Comparison of ENCODE assay signal across 1 cellular context in the genomic region with DNA sequence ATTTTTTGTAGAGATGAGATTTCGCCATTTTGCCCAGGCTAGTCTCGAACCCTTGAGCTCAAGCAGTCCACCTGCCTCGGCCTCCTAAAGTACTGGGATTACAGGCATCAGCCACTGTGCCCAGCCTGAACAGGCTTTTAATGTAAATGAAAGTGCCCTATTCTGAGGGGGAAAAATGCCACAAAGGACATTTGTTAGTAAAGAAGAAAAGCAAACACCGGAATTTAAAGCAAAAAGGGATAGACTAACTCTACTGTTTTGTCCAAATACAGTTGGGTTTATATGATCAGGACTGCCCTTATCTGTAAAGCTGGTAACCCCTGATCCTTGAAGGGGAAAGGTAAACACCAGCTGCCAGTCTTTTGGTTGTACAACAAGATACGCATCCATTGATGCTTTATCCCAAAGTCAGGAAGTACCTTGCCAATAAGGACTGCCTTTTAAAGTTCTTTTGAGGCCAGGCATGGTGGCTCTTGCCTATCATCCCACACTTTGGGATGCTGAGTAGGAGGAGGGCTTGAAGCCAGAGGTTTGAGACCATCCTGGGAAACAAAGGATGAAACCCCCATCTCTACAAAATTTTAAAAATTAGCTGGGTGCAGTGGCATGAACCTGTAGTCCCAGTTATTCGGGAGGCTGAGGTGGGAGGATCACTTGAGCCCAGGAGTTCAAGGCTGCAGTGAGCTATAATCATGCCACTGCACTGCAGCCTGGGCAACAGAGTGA.
A peak's percentile ranks its signal among the peaks of the same experiment; 100 is the strongest.
TF ChIP-seq lines count a peak whose summit lies in the region.

No MANE protein-coding gene starts in this region.

TF ChIP-seq in HepG2, 621 proteins besides CTCF, POLR2A, EP300 and RAD21 (continued from another document and continues in another):
- TF ChIP-seq SAP130 (CRISPR knock-in tag; IDR thresholded peaks at IDR 0.05; ENCODE audit: low read depth) = peak; percentile 83
- TF ChIP-seq ZNF124 (CRISPR knock-in tag; IDR thresholded peaks at IDR 0.05) = peak; percentile 53; the same call in 1 of the 2 replicates
- TF ChIP-seq, protein P1, sequence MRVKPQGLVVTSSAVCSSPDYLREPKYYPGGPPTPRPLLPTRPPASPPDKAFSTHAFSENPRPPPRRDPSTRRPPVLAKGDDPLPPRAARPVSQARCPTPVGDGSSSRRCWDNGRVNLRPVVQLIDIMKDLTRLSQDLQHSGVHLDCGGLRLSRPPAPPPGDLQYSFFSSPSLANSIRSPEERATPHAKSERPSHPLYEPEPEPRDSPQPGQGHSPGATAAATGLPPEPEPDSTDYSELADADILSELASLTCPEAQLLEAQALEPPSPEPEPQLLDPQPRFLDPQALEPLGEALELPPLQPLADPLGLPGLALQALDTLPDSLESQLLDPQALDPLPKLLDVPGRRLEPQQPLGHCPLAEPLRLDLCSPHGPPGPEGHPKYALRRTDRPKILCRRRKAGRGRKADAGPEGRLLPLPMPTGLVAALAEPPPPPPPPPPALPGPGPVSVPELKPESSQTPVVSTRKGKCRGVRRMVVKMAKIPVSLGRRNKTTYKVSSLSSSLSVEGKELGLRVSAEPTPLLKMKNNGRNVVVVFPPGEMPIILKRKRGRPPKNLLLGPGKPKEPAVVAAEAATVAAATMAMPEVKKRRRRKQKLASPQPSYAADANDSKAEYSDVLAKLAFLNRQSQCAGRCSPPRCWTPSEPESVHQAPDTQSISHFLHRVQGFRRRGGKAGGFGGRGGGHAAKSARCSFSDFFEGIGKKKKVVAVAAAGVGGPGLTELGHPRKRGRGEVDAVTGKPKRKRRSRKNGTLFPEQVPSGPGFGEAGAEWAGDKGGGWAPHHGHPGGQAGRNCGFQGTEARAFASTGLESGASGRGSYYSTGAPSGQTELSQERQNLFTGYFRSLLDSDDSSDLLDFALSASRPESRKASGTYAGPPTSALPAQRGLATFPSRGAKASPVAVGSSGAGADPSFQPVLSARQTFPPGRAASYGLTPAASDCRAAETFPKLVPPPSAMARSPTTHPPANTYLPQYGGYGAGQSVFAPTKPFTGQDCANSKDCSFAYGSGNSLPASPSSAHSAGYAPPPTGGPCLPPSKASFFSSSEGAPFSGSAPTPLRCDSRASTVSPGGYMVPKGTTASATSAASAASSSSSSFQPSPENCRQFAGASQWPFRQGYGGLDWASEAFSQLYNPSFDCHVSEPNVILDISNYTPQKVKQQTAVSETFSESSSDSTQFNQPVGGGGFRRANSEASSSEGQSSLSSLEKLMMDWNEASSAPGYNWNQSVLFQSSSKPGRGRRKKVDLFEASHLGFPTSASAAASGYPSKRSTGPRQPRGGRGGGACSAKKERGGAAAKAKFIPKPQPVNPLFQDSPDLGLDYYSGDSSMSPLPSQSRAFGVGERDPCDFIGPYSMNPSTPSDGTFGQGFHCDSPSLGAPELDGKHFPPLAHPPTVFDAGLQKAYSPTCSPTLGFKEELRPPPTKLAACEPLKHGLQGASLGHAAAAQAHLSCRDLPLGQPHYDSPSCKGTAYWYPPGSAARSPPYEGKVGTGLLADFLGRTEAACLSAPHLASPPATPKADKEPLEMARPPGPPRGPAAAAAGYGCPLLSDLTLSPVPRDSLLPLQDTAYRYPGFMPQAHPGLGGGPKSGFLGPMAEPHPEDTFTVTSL (CRISPR knock-in tag; IDR thresholded peaks at IDR 0.05; ENCODE audit: borderline replicate concordance) = peak; percentile 97
- TF ChIP-seq ZNF775 (CRISPR knock-in tag; IDR thresholded peaks at IDR 0.05; ENCODE audit: borderline replicate concordance) = no peak
- TF ChIP-seq KLF12 (CRISPR knock-in tag; IDR thresholded peaks at IDR 0.05; ENCODE audit: borderline replicate concordance) = no peak
- TF ChIP-seq ZNF792 (CRISPR knock-in tag; IDR thresholded peaks at IDR 0.05) = peak; percentile 81; the same call in 1 of the 2 replicates
- TF ChIP-seq ETV6 (CRISPR knock-in tag; conservative IDR thresholded peaks at IDR 0.05) = no peak
- TF ChIP-seq ZNF878 (CRISPR knock-in tag; IDR thresholded peaks at IDR 0.05) = peak; percentile 83; the same call in 1 of the 2 replicates
- peak; percentile 84; the same call in 1 of the 2 replicates for TF ChIP-seq FOXK1 (CRISPR knock-in tag; IDR thresholded peaks at IDR 0.05; ENCODE audit: borderline replicate concordance, low read depth)
- TF ChIP-seq PRPF4 (IDR thresholded peaks at IDR 0.05; ENCODE audit: low read depth, low read length, poor library complexity, severe bottlenecking) = peak; percentile 57
- peak; percentile 99 for TF ChIP-seq NCOA2 (CRISPR knock-in tag; IDR thresholded peaks at IDR 0.05)
- TF ChIP-seq, protein P2, sequence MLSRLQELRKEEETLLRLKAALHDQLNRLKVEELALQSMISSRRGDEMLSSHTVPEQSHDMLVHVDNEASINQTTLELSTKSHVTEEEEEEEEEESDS (CRISPR knock-in tag; IDR thresholded peaks at IDR 0.05; ENCODE audit: borderline replicate concordance) = no peak
- TF ChIP-seq, protein P3, sequence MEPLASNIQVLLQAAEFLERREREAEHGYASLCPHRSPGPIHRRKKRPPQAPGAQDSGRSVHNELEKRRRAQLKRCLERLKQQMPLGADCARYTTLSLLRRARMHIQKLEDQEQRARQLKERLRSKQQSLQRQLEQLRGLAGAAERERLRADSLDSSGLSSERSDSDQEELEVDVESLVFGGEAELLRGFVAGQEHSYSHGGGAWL (CRISPR knock-in tag; IDR thresholded peaks at IDR 0.05) = no peak
- peak; percentile 96 for TF ChIP-seq ZNF644 (CRISPR knock-in tag; IDR thresholded peaks at IDR 0.05; ENCODE audit: low read depth)
- TF ChIP-seq ZMYM2 (CRISPR knock-in tag; IDR thresholded peaks at IDR 0.05) = peak; percentile 100
- peak; percentile 83 for TF ChIP-seq ZBTB20 (CRISPR knock-in tag; IDR thresholded peaks at IDR 0.05; ENCODE audit: borderline replicate concordance, low read depth)
- no peak for TF ChIP-seq HES4 (CRISPR knock-in tag; IDR thresholded peaks at IDR 0.05; ENCODE audit: borderline replicate concordance)
- TF ChIP-seq ZNF562 (CRISPR knock-in tag; IDR thresholded peaks at IDR 0.05; ENCODE audit: borderline replicate concordance) = no peak
- no peak for TF ChIP-seq ZNF234 (CRISPR knock-in tag; conservative IDR thresholded peaks at IDR 0.05)
- no peak for TF ChIP-seq KAT7 (CRISPR knock-in tag; IDR thresholded peaks at IDR 0.05; ENCODE audit: borderline replicate concordance)
- no peak for TF ChIP-seq IKZF4 (CRISPR knock-in tag; IDR thresholded peaks at IDR 0.05; ENCODE audit: borderline replicate concordance, low read depth, not compliant biosample characterization)
- TF ChIP-seq NONO (IDR thresholded peaks at IDR 0.05) = no peak
- TF ChIP-seq NONO (CRISPR knock-in tag; conservative IDR thresholded peaks at IDR 0.05) = peak; percentile 79
- TF ChIP-seq, protein P4, sequence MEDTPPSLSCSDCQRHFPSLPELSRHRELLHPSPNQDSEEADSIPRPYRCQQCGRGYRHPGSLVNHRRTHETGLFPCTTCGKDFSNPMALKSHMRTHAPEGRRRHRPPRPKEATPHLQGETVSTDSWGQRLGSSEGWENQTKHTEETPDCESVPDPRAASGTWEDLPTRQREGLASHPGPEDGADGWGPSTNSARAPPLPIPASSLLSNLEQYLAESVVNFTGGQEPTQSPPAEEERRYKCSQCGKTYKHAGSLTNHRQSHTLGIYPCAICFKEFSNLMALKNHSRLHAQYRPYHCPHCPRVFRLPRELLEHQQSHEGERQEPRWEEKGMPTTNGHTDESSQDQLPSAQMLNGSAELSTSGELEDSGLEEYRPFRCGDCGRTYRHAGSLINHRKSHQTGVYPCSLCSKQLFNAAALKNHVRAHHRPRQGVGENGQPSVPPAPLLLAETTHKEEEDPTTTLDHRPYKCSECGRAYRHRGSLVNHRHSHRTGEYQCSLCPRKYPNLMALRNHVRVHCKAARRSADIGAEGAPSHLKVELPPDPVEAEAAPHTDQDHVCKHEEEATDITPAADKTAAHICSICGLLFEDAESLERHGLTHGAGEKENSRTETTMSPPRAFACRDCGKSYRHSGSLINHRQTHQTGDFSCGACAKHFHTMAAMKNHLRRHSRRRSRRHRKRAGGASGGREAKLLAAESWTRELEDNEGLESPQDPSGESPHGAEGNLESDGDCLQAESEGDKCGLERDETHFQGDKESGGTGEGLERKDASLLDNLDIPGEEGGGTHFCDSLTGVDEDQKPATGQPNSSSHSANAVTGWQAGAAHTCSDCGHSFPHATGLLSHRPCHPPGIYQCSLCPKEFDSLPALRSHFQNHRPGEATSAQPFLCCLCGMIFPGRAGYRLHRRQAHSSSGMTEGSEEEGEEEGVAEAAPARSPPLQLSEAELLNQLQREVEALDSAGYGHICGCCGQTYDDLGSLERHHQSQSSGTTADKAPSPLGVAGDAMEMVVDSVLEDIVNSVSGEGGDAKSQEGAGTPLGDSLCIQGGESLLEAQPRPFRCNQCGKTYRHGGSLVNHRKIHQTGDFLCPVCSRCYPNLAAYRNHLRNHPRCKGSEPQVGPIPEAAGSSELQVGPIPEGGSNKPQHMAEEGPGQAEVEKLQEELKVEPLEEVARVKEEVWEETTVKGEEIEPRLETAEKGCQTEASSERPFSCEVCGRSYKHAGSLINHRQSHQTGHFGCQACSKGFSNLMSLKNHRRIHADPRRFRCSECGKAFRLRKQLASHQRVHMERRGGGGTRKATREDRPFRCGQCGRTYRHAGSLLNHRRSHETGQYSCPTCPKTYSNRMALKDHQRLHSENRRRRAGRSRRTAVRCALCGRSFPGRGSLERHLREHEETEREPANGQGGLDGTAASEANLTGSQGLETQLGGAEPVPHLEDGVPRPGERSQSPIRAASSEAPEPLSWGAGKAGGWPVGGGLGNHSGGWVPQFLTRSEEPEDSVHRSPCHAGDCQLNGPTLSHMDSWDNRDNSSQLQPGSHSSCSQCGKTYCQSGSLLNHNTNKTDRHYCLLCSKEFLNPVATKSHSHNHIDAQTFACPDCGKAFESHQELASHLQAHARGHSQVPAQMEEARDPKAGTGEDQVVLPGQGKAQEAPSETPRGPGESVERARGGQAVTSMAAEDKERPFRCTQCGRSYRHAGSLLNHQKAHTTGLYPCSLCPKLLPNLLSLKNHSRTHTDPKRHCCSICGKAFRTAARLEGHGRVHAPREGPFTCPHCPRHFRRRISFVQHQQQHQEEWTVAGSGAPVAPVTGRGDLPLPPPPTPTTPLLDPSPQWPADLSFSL (CRISPR knock-in tag; IDR thresholded peaks at IDR 0.05) = no peak
- peak; percentile 81 for TF ChIP-seq TP53 (CRISPR knock-in tag; conservative IDR thresholded peaks at IDR 0.05)
- TF ChIP-seq, protein P5, sequence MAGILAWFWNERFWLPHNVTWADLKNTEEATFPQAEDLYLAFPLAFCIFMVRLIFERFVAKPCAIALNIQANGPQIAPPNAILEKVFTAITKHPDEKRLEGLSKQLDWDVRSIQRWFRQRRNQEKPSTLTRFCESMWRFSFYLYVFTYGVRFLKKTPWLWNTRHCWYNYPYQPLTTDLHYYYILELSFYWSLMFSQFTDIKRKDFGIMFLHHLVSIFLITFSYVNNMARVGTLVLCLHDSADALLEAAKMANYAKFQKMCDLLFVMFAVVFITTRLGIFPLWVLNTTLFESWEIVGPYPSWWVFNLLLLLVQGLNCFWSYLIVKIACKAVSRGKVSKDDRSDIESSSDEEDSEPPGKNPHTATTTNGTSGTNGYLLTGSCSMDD (CRISPR knock-in tag; IDR thresholded peaks at IDR 0.05) = no peak
- no peak for TF ChIP-seq ZNF136 (CRISPR knock-in tag; IDR thresholded peaks at IDR 0.05; ENCODE audit: low read depth)
- no peak for TF ChIP-seq PCBP1 (IDR thresholded peaks at IDR 0.05; ENCODE audit: borderline replicate concordance, low read depth, low read length)
- peak; percentile 88 for TF ChIP-seq PHF5A (CRISPR knock-in tag; IDR thresholded peaks at IDR 0.05; ENCODE audit: low read depth, unreplicated experiment)
- TF ChIP-seq, protein P6, sequence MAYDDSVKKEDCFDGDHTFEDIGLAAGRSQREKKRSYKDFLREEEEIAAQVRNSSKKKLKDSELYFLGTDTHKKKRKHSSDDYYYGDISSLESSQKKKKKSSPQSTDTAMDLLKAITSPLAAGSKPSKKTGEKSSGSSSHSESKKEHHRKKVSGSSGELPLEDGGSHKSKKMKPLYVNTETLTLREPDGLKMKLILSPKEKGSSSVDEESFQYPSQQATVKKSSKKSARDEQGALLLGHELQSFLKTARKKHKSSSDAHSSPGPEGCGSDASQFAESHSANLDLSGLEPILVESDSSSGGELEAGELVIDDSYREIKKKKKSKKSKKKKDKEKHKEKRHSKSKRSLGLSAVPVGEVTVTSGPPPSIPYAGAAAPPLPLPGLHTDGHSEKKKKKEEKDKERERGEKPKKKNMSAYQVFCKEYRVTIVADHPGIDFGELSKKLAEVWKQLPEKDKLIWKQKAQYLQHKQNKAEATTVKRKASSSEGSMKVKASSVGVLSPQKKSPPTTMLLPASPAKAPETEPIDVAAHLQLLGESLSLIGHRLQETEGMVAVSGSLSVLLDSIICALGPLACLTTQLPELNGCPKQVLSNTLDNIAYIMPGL (CRISPR knock-in tag; IDR thresholded peaks at IDR 0.05; ENCODE audit: borderline replicate concordance in 1 of 2, low read depth in 1 of 2) = peak in 1 of 2 experiments; percentile 59; a peak in 1 of 4 replicates
- no peak for TF ChIP-seq ZNF24 (IDR thresholded peaks at IDR 0.05)
- TF ChIP-seq NFYB (CRISPR knock-in tag; IDR thresholded peaks at IDR 0.05) = peak; percentile 32; the same call in 1 of the 2 replicates
- TF ChIP-seq ZBTB1 (CRISPR knock-in tag; IDR thresholded peaks at IDR 0.05; ENCODE audit: borderline replicate concordance) = no peak
- TF ChIP-seq BRD4 (CRISPR knock-in tag; IDR thresholded peaks at IDR 0.05) = peak; percentile 26; the same call in 1 of the 2 replicates
- peak; percentile 80 for TF ChIP-seq SP5 (CRISPR knock-in tag; IDR thresholded peaks at IDR 0.05; ENCODE audit: borderline replicate concordance, low read depth)
- TF ChIP-seq, protein P7, sequence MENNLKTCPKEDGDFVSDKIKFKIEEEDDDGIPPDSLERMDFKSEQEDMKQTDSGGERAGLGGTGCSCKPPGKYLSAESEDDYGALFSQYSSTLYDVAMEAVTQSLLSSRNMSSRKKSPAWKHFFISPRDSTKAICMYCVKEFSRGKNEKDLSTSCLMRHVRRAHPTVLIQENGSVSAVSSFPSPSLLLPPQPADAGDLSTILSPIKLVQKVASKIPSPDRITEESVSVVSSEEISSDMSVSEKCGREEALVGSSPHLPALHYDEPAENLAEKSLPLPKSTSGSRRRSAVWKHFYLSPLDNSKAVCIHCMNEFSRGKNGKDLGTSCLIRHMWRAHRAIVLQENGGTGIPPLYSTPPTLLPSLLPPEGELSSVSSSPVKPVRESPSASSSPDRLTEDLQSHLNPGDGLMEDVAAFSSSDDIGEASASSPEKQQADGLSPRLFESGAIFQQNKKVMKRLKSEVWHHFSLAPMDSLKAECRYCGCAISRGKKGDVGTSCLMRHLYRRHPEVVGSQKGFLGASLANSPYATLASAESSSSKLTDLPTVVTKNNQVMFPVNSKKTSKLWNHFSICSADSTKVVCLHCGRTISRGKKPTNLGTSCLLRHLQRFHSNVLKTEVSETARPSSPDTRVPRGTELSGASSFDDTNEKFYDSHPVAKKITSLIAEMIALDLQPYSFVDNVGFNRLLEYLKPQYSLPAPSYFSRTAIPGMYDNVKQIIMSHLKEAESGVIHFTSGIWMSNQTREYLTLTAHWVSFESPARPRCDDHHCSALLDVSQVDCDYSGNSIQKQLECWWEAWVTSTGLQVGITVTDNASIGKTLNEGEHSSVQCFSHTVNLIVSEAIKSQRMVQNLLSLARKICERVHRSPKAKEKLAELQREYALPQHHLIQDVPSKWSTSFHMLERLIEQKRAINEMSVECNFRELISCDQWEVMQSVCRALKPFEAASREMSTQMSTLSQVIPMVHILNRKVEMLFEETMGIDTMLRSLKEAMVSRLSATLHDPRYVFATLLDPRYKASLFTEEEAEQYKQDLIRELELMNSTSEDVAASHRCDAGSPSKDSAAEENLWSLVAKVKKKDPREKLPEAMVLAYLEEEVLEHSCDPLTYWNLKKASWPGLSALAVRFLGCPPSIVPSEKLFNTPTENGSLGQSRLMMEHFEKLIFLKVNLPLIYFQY (CRISPR knock-in tag; IDR thresholded peaks at IDR 0.05; ENCODE audit: borderline replicate concordance) = no peak; the same call in 1 of the 2 replicates
